In genomic region chr1:60055336-60055735, GRCh38 we compare ENCODE assay signal across 19 cellular contexts.
"Had no signal": no experiment of that assay in that cellular context is flagged by ENCODE, and none has a peak within 500 bp of the region (broad histone marks: within the 10 kb centered on the region; RNA-seq: fewer than 3 reads in every experiment).

No MANE protein-coding gene starts in this region.

- ATAC-seq: left colon; natural killer cell treated with Interleukin-12 subunit alpha and Interleukin-12 subunit beta and Interleukin-15 and Interleukin-18, amount 100 ng/mL, for 72 hours; psoas muscle; sciatic nerve; stimulated activated naive CD8-positive, alpha-beta T cell treated with anti-CD3 and anti-CD28 coated beads, Interleukin-15, Interleukin-2, amounts not matched to agents 100 U/mL and 50 U/mL, for 24 hours had no signal

- H3K4me3 ChIP-seq: psoas muscle, upper lobe of left lung had no signal

- DNase-seq: activated CD4-positive, alpha-beta memory T cell treated with anti-CD3 and anti-CD28 coated beads for 36 hours; activated gamma-delta T cell treated with Interleukin-2 at 50 U/mL for 16 hours; activated naive CD8-positive, alpha-beta T cell treated with anti-CD3 and anti-CD28 coated beads for 36 hours; activated T-cell treated with anti-CD3 and anti-CD28 coated beads, Interleukin-2, amount 50 U/mL, for 48 hours; anterior cingulate cortex; central memory CD4-positive, alpha-beta T cell; cortex of kidney; effector CD8-positive, alpha-beta T cell; glutamatergic neuron; left colon; occipital lobe; psoas muscle; stimulated activated CD4-positive, alpha-beta T cell treated with anti-CD3 and anti-CD28 coated beads, Interleukin-12 subunit alpha, Interleukin-12 subunit beta, amount 100 ng/mL, for 4 hours; stimulated activated CD4-positive, alpha-beta T cell treated with anti-CD3 and anti-CD28 coated beads, Interleukin-2, amount 100 ng/mL, for 48 hours; stimulated activated naive CD8-positive, alpha-beta T cell treated with anti-CD3 and anti-CD28 coated beads, Interleukin-15, Interleukin-2, amounts not matched to agents 100 U/mL and 50 U/mL, for 24 hours; T-helper 9 cell; upper lobe of left lung had no signal
